In genomic region chr5:43312699-43313034, GRCh38 we compare ENCODE assay signal across 1 cellular context.
A peak's percentile ranks its signal among the peaks of the same experiment; 100 is the strongest.
TF ChIP-seq lines count a peak whose summit lies in the region.

No MANE protein-coding gene starts in this region.

TF ChIP-seq in K562, 482 proteins besides CTCF, POLR2A, EP300 and RAD21 (continued from another document):
- TF ChIP-seq, protein P1, sequence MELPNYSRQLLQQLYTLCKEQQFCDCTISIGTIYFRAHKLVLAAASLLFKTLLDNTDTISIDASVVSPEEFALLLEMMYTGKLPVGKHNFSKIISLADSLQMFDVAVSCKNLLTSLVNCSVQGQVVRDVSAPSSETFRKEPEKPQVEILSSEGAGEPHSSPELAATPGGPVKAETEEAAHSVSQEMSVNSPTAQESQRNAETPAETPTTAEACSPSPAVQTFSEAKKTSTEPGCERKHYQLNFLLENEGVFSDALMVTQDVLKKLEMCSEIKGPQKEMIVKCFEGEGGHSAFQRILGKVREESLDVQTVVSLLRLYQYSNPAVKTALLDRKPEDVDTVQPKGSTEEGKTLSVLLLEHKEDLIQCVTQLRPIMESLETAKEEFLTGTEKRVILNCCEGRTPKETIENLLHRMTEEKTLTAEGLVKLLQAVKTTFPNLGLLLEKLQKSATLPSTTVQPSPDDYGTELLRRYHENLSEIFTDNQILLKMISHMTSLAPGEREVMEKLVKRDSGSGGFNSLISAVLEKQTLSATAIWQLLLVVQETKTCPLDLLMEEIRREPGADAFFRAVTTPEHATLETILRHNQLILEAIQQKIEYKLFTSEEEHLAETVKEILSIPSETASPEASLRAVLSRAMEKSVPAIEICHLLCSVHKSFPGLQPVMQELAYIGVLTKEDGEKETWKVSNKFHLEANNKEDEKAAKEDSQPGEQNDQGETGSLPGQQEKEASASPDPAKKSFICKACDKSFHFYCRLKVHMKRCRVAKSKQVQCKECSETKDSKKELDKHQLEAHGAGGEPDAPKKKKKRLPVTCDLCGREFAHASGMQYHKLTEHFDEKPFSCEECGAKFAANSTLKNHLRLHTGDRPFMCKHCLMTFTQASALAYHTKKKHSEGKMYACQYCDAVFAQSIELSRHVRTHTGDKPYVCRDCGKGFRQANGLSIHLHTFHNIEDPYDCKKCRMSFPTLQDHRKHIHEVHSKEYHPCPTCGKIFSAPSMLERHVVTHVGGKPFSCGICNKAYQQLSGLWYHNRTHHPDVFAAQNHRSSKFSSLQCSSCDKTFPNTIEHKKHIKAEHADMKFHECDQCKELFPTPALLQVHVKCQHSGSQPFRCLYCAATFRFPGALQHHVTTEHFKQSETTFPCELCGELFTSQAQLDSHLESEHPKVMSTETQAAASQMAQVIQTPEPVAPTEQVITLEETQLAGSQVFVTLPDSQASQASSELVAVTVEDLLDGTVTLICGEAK (IDR thresholded peaks at IDR 0.05), result no peak
- TF ChIP-seq, protein P1 (CRISPR knock-in tag; IDR thresholded peaks at IDR 0.05), result no peak
- TF ChIP-seq HDAC2 (IDR thresholded peaks at IDR 0.05) (0 out of 2 replicates have a peak, but pooled peaks have one; percentile 28), FOXA1 (IDR thresholded peaks at IDR 0.05; ENCODE audit: borderline replicate concordance) (no peak)
TF ChIP-seq in K562: peak in this region for 7.
